In genomic region chr7:155847821-155848435, GRCh38 we compare ENCODE assay signal across 1 cellular context.
TF ChIP-seq lines count a peak whose summit lies in the region.

No MANE protein-coding gene starts in this region.

TF ChIP-seq in K562, 482 proteins besides CTCF, POLR2A, EP300 and RAD21 (continued from another document):
- TF ChIP-seq MGA (IDR thresholded peaks at IDR 0.05) (no peak), IFI16 (CRISPR knock-in tag; IDR thresholded peaks at IDR 0.05) (no peak), NCOA4 (IDR thresholded peaks at IDR 0.05; ENCODE audit: partially characterized antibody) (no peak), RFX5 (IDR thresholded peaks at IDR 0.05; ENCODE audit: low read depth, low read length) (no peak), EGR1 (conservative IDR thresholded peaks at IDR 0.05) (no peak), EWSR1 (IDR thresholded peaks at IDR 0.05; ENCODE audit: borderline replicate concordance, low read depth, partially characterized antibody) (no peak), BRF2 (IDR thresholded peaks at IDR 0.05; ENCODE audit: borderline replicate concordance, insufficient read depth, insufficient read length) (no peak)
TF ChIP-seq in K562: peak in this region for 0.
